ENCODE assay signal across 8 cellular contexts in genomic region chr10:3482200-3482993, GRCh38.
A peak's percentile ranks its signal among the peaks of the same experiment; 100 is the strongest.
DNase-seq lines count a peak whose midpoint lies in the region; ATAC-seq lines count a peak whose summit lies in the region.

No MANE protein-coding gene starts in this region.

- H3K36me3 ChIP-seq in ACC112 (ENCODE audit: insufficient read depth, low read length) (no peaks in the 10 kb centered on the region), adipocyte (ENCODE audit: control insufficient read depth, insufficient read depth, low read length, severe bottlenecking) (no peaks in the 10 kb centered on the region), stomach smooth muscle (ENCODE audit: control insufficient read depth in 2 of 2, insufficient read depth in 2 of 2, low read length in 2 of 2) (no peaks in the 10 kb centered on the region)

- H3K9me3 ChIP-seq in adipocyte (ENCODE audit: control insufficient read depth, low read length) (no peaks in the 10 kb centered on the region), stomach smooth muscle (ENCODE audit: control insufficient read depth in 2 of 2, low read length in 2 of 2) (no peaks in the 10 kb centered on the region)

- H3K9ac ChIP-seq in adipocyte (ENCODE audit: low read length) (no peak overlapping the region), stomach smooth muscle (ENCODE audit: low read length in 2 of 2) (no peak overlapping the region)

- H3K27ac ChIP-seq in ACC112 (ENCODE audit: low read depth, low read length) (peak overlapping the region; percentile 34; the same call in 1 of the 2 replicates), stomach smooth muscle (ENCODE audit: low read length) (peak overlapping the region; percentile 18)

- no peaks in the 10 kb centered on the region for H3K79me2 ChIP-seq in ACC112 (ENCODE audit: control insufficient read depth, insufficient read depth, low read length, unreplicated experiment)

- H3K27me3 ChIP-seq in ACC112 (ENCODE audit: insufficient read depth, low read length) (no peaks in the 10 kb centered on the region), adipocyte (replicated peaks; ENCODE audit: control insufficient read depth, insufficient read depth, low read length) (no peaks in the 10 kb centered on the region), stomach smooth muscle (ENCODE audit: control insufficient read depth in 1 of 2, insufficient read depth in 2 of 2, low read length in 2 of 2) (no peaks in the 10 kb centered on the region)

- peak; percentile 51 for ATAC-seq in GM18870 (IDR thresholded peaks at IDR 0.05; ENCODE audit: unreplicated experiment)

- DNase-seq in NCI-H1105 treated with DMSO at 0.1 percent for 48 hours (lab: John Stamatoyannopoulos, UW) = peak; percentile 80
- DNase-seq in adipocyte (ENCODE audit: low read depth) = peak; percentile 93
- peak; percentile 61 for DNase-seq in iPS-NIHi11 (ENCODE audit: low spot score)
- DNase-seq in NK-92 treated with Interleukin-12 subunit alpha and Interleukin-12 subunit beta, amount 100 ng/mL, for 24 hours (lab: John Stamatoyannopoulos, UW) = no peak
- DNase-seq in stimulated activated CD4-positive, alpha-beta T cell treated with anti-CD3 and anti-CD28 coated beads, Interleukin-4, amount 100 ng/mL, for 24 hours = no peak

- H3K4me1 ChIP-seq in ACC112 (ENCODE audit: control insufficient read depth, insufficient read depth, low read length, unreplicated experiment) (peaks cover 20% of the 10 kb centered on the region), adipocyte (ENCODE audit: control insufficient read depth, insufficient read depth, low read length) (peaks cover 21% of the 10 kb centered on the region), stomach smooth muscle (ENCODE audit: control insufficient read depth, insufficient read depth, low read length) (peaks cover 18% of the 10 kb centered on the region)

- peak overlapping the region; percentile 31; the same call in 1 of the 2 replicates for H3K4me3 ChIP-seq in ACC112 (ENCODE audit: low read depth, low read length)
- H3K4me3 ChIP-seq in adipocyte (ENCODE audit: low read length) = peak overlapping the region; percentile 57
- peak overlapping the region; percentile 26 to 64 for H3K4me3 ChIP-seq in stomach smooth muscle (ENCODE audit: low read length in 2 of 2)

- H2AFZ ChIP-seq in ACC112 (ENCODE audit: low read length, unreplicated experiment) = peak overlapping the region; percentile 13

Comparison
In these comparisons a context has a peak if more than half of its experiments do, and no peak if none do; other contexts are left out.
1. DNase-seq: peak in NCI-H1105 treated with DMSO at 0.1 percent for 48 hours (single experiment), adipocyte (single experiment) and iPS-NIHi11 (single experiment); none in NK-92 treated with Interleukin-12 subunit alpha and Interleukin-12 subunit beta, amount 100 ng/mL, for 24 hours (single experiment) and stimulated activated CD4-positive, alpha-beta T cell treated with anti-CD3 and anti-CD28 coated beads, Interleukin-4, amount 100 ng/mL, for 24 hours (single experiment).
2. Peak in every context shown above with its lines, with median percentiles within 50 percentile points of each other: H3K4me3 ChIP-seq.